1 cellular context compared by ENCODE assay signal in genomic region chr3:69013256-69014021, GRCh38.
TF ChIP-seq lines count a peak whose summit lies in the region.

Gene EOGT, minus strand, starts transcription at chr3:69013684. Its CDS starts 3,838 bp downstream, at chr3:69009846.

TF ChIP-seq in HepG2, 621 proteins besides CTCF, POLR2A, EP300 and RAD21 (continued from another document and continues in another):
- TF ChIP-seq AKNA (CRISPR knock-in tag; IDR thresholded peaks at IDR 0.05; ENCODE audit: borderline replicate concordance) = no peak
- TF ChIP-seq PAF1 (CRISPR knock-in tag; IDR thresholded peaks at IDR 0.05) = no peak
- TF ChIP-seq ZSCAN22 (CRISPR knock-in tag; IDR thresholded peaks at IDR 0.05) = no peak
- peak; percentile 62; the same call in 1 of the 2 replicates for TF ChIP-seq SPEN (CRISPR knock-in tag; IDR thresholded peaks at IDR 0.05; ENCODE audit: low read depth)
- peak; percentile 47 for TF ChIP-seq SP2 (CRISPR knock-in tag; IDR thresholded peaks at IDR 0.05)
- TF ChIP-seq SP1 (IDR thresholded peaks at IDR 0.05) = no peak
- TF ChIP-seq SP1 (CRISPR knock-in tag; IDR thresholded peaks at IDR 0.05) = no peak
- peak; percentile 60; the same call in 1 of the 2 replicates for TF ChIP-seq GLI4 (CRISPR knock-in tag; IDR thresholded peaks at IDR 0.05; ENCODE audit: borderline replicate concordance)
- no peak for TF ChIP-seq IRF1 (CRISPR knock-in tag; IDR thresholded peaks at IDR 0.05; ENCODE audit: low read depth)
- TF ChIP-seq ESRRA (CRISPR knock-in tag; IDR thresholded peaks at IDR 0.05; ENCODE audit: low read depth) = no peak
- TF ChIP-seq NFATC3 (CRISPR knock-in tag; IDR thresholded peaks at IDR 0.05) = no peak
- peak; percentile 70; the same call in 1 of the 2 replicates for TF ChIP-seq TSC22D2 (CRISPR knock-in tag; IDR thresholded peaks at IDR 0.05; ENCODE audit: borderline replicate concordance)
- peak; percentile 86 for TF ChIP-seq ETV5 (CRISPR knock-in tag; IDR thresholded peaks at IDR 0.05; ENCODE audit: borderline replicate concordance)
- TF ChIP-seq ZNF3 (CRISPR knock-in tag; IDR thresholded peaks at IDR 0.05) = no peak
- no peak for TF ChIP-seq REL (CRISPR knock-in tag; conservative IDR thresholded peaks at IDR 0.05)
- TF ChIP-seq ZNF740 (CRISPR knock-in tag; IDR thresholded peaks at IDR 0.05) = 0 out of 2 replicates have a peak, but pooled peaks have one; percentile 48
- 0 out of 2 replicates have a peak, but pooled peaks have one; percentile 25 for TF ChIP-seq NR1H2 (CRISPR knock-in tag; IDR thresholded peaks at IDR 0.05; ENCODE audit: borderline replicate concordance, low read depth)
- no peak for TF ChIP-seq AHDC1 (CRISPR knock-in tag; IDR thresholded peaks at IDR 0.05; ENCODE audit: borderline replicate concordance)
- peak; percentile 88 for TF ChIP-seq ZNF704 (CRISPR knock-in tag; IDR thresholded peaks at IDR 0.05; ENCODE audit: borderline replicate concordance)
- peak; percentile 16; the same call in 1 of the 2 replicates for TF ChIP-seq KDM3A (CRISPR knock-in tag; IDR thresholded peaks at IDR 0.05; ENCODE audit: low read depth)
- no peak for TF ChIP-seq ELK4 (CRISPR knock-in tag; IDR thresholded peaks at IDR 0.05; ENCODE audit: borderline replicate concordance)
- no peak for TF ChIP-seq ZFP36L1 (CRISPR knock-in tag; IDR thresholded peaks at IDR 0.05)
- peak; percentile 83 for TF ChIP-seq ZNF781 (CRISPR knock-in tag; IDR thresholded peaks at IDR 0.05; ENCODE audit: borderline replicate concordance, not compliant biosample characterization)
- TF ChIP-seq KLF12 (CRISPR knock-in tag; IDR thresholded peaks at IDR 0.05; ENCODE audit: borderline replicate concordance) = 0 out of 2 replicates have a peak, but pooled peaks have one; percentile 66
- TF ChIP-seq RFX5 (IDR thresholded peaks at IDR 0.05; ENCODE audit: low read depth, low read length) = 0 out of 2 replicates have a peak, but pooled peaks have one; percentile 10
- peak; percentile 91; the same call in 1 of the 2 replicates for TF ChIP-seq KMT2A (CRISPR knock-in tag; IDR thresholded peaks at IDR 0.05)
- TF ChIP-seq ZBTB2 (CRISPR knock-in tag; IDR thresholded peaks at IDR 0.05; ENCODE audit: low read depth) = peak; percentile 79
- no peak for TF ChIP-seq FOSL2 (CRISPR knock-in tag; IDR thresholded peaks at IDR 0.05)
- TF ChIP-seq WIZ (CRISPR knock-in tag; IDR thresholded peaks at IDR 0.05) = no peak
- no peak for TF ChIP-seq PRPF4 (IDR thresholded peaks at IDR 0.05; ENCODE audit: low read depth, low read length, poor library complexity, severe bottlenecking)
- TF ChIP-seq HDAC6 (IDR thresholded peaks at IDR 0.05; ENCODE audit: low read depth, low read length) = no peak
- TF ChIP-seq MIXL1 (CRISPR knock-in tag; IDR thresholded peaks at IDR 0.05) = no peak
- TF ChIP-seq ZBTB21 (CRISPR knock-in tag; IDR thresholded peaks at IDR 0.05) = no peak
- TF ChIP-seq ZNF431 (CRISPR knock-in tag; IDR thresholded peaks at IDR 0.05; ENCODE audit: borderline replicate concordance, low read depth) = peak; percentile 76; the same call in 1 of the 2 replicates
- TF ChIP-seq LRRFIP1 (CRISPR knock-in tag; conservative IDR thresholded peaks at IDR 0.05) = no peak
- TF ChIP-seq ZNF883 (CRISPR knock-in tag; IDR thresholded peaks at IDR 0.05; ENCODE audit: not compliant biosample characterization) = peak; percentile 82
- TF ChIP-seq ZNF496 (CRISPR knock-in tag; IDR thresholded peaks at IDR 0.05; ENCODE audit: insufficient replicate concordance) = no peak
- TF ChIP-seq HOXD1 (CRISPR knock-in tag; IDR thresholded peaks at IDR 0.05) = peak; percentile 18; the same call in 1 of the 2 replicates
- TF ChIP-seq ZNF710 (CRISPR knock-in tag; IDR thresholded peaks at IDR 0.05; ENCODE audit: borderline replicate concordance) = peak; percentile 55; the same call in 1 of the 2 replicates
